Comparison of ENCODE assay signal across 11 cellular contexts in the genomic region with DNA sequence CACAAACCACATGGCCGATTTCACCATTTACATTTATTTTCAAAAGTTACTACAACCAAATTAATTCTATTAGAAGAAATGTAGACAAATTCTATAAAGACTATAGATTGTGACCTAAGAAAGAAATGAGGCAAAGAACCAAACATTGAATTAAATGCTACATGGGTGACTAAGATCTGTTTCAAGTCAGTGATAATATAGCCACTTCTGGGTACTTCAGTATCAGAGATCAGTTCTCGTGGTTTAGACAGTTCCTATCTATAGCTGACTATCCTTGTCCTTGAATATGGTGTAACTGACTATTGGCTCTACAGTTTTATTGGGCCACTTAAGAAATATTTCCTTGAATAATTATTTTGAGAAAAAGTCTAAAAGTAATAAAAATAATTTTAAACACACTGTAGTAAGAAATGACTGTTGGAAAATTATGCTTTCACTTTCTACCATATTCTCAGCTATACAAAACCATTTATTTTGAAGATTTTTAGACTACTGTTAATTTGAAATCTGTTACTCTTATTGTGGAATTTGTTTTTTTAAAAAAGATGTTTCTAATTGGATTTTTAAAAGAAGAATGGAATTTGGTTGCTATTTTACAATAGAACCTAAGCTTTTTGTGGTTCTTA. TPM values are rescaled to one million over a fixed set of nuclear protein-coding genes. Genes with fewer than 3 reads are reported as not detected.
DNase-seq lines count a peak whose midpoint lies in the region; ATAC-seq and TF ChIP-seq lines count a peak whose summit lies in the region.
"Had no signal": no experiment of that assay in that cellular context is flagged by ENCODE, and none has a peak within 500 bp of the region (broad histone marks: within the 10 kb centered on the region; RNA-seq: fewer than 3 reads in every experiment).

No MANE protein-coding gene starts in this region.

- H3K18ac ChIP-seq in mesenchymal stem cell (ENCODE audit: low read depth in 1 of 2, low read length in 2 of 2) = no peak overlapping the region

- no peak overlapping the region for H4K8ac ChIP-seq in mesenchymal stem cell (ENCODE audit: low read length)

- no peak overlapping the region for H2BK12ac ChIP-seq in mesenchymal stem cell (ENCODE audit: low read length in 2 of 2)

- H2AK5ac ChIP-seq in mesenchymal stem cell (ENCODE audit: low read length, severe bottlenecking) = no peak overlapping the region

- no peak overlapping the region for H2AFZ ChIP-seq in mesenchymal stem cell (ENCODE audit: low read depth, low read length)

- no peak overlapping the region for H3K14ac ChIP-seq in mesenchymal stem cell (ENCODE audit: low read length in 2 of 2)

- ATAC-seq in HG02642 (IDR thresholded peaks at IDR 0.05; ENCODE audit: poor library complexity, unreplicated experiment) (peak; percentile 75), mucosa of descending colon (no peak)
- ATAC-seq: HepG2 had no signal

- intact Hi-C loops in mucosa of descending colon (cut with DNase I, micrococcal nuclease) (no loop called here), head of caudate nucleus (cut with DNase I) (no loop called here)

- no peak overlapping the region for H3K23ac ChIP-seq in mesenchymal stem cell (ENCODE audit: low read length in 2 of 2)

- H3K36me3 ChIP-seq in mesenchymal stem cell (ENCODE audit: control insufficient read depth in 1 of 2, insufficient read depth in 2 of 2, low read depth in 1 of 2, low read length in 2 of 2) = peaks cover 0 to 34% of the 10 kb centered on the region in 2 experiments
- H3K36me3 ChIP-seq in mucosa of descending colon (ENCODE audit: low read depth) = no peaks in the 10 kb centered on the region

- 0 out of 2 replicates have a peak overlapping the region, but pooled peaks have one; percentile 11 for H3K27ac ChIP-seq in HL-60 (replicated peaks)
- no peak overlapping the region for H3K27ac ChIP-seq in mesenchymal stem cell (ENCODE audit: low read length, poor library complexity, severe bottlenecking)
- H3K27ac ChIP-seq: neutrophil had no signal

- peaks cover 1% of the 10 kb centered on the region for H3K79me1 ChIP-seq in mesenchymal stem cell (replicated peaks; ENCODE audit: low read length, poor library complexity, severe bottlenecking)

- no peak overlapping the region for H3K4me3 ChIP-seq in HL-60 (replicated peaks; ENCODE audit: insufficient read depth, low read length)
- H3K4me3 ChIP-seq in mesenchymal stem cell (ENCODE audit: insufficient read depth in 1 of 2, low read depth in 1 of 2, low read length in 2 of 2) = no peak overlapping the region
- H3K4me3 ChIP-seq in mucosa of descending colon = no peak overlapping the region
- H3K4me3 ChIP-seq: heart right ventricle had no signal

- no peak overlapping the region for H3K4me2 ChIP-seq in mesenchymal stem cell (ENCODE audit: low read length, poor library complexity, severe bottlenecking)

- H2BK15ac ChIP-seq in mesenchymal stem cell (ENCODE audit: low read depth, poor library complexity, severe bottlenecking) = no peak overlapping the region

- H4K91ac ChIP-seq in mesenchymal stem cell (ENCODE audit: low read length) = no peak overlapping the region

- H3K9me3 ChIP-seq in mesenchymal stem cell (ENCODE audit: control insufficient read depth, low read length) = no peaks in the 10 kb centered on the region
- no peaks in the 10 kb centered on the region for H3K9me3 ChIP-seq in mucosa of descending colon
- H3K9me3 ChIP-seq: heart right ventricle, neutrophil had no signal

- no peak overlapping the region for H2BK120ac ChIP-seq in mesenchymal stem cell (ENCODE audit: low read depth, low read length)

- H3K27me3 ChIP-seq in HL-60 (ENCODE audit: insufficient read depth, poor library complexity, severe bottlenecking) = no peaks in the 10 kb centered on the region
- H3K27me3 ChIP-seq in mesenchymal stem cell (ENCODE audit: control insufficient read depth in 1 of 2, insufficient read depth in 1 of 2, low read length in 2 of 2) = no peaks in the 10 kb centered on the region
- H3K27me3 ChIP-seq: heart right ventricle, neutrophil had no signal

- no peak overlapping the region for H3K4ac ChIP-seq in mesenchymal stem cell (ENCODE audit: low read depth in 1 of 2, low read length in 2 of 2)

- TF ChIP-seq CTCF in HL-60 (IDR thresholded peaks at IDR 0.05; ENCODE audit: insufficient read depth, low read length) = no peak
- no peak for TF ChIP-seq CTCF in mucosa of descending colon (IDR thresholded peaks at IDR 0.05)

- 100% methylated on average over 1 of the region's 2 CpGs for WGBS in mesenchymal stem cell

- DNase-seq in SIG-M5 treated with dmso at 0.1 percent for 504 hours (lab: John Stamatoyannopoulos, UW; ENCODE audit: unreplicated experiment) (peak; percentile 27), SIG-M5 (lab: John Stamatoyannopoulos, UW) (no peak), HL-60 (ENCODE audit: low read depth in 1 of 2, low spot score in 1 of 2) (no peak), mesenchymal stem cell (peak; percentile 18), mucosa of descending colon (no peak), NCI-H1694 treated with DMSO at 0.1 percent for 48 hours (lab: John Stamatoyannopoulos, UW) (no peak), head of caudate nucleus (no peak)
- DNase-seq: heart right ventricle had no signal

- H3K4me1 ChIP-seq in mesenchymal stem cell (ENCODE audit: control insufficient read depth, insufficient read depth, low read depth, low read length) (no peaks in the 10 kb centered on the region), mucosa of descending colon (ENCODE audit: low read depth) (no peaks in the 10 kb centered on the region)

- H3K9ac ChIP-seq in mesenchymal stem cell (ENCODE audit: low read length) = no peak overlapping the region

- no peak overlapping the region for H2BK5ac ChIP-seq in mesenchymal stem cell (ENCODE audit: low read depth, low read length, poor library complexity, severe bottlenecking)

RNA-seq across cellular contexts. Expression of a gene that starts 14.1 kb away (rescaled TPM):
- 0.98 TPM for polyA plus RNA-seq in mesenchymal stem cell (2013, experiment 1 of 2)
- 0.77 TPM for polyA plus RNA-seq in mesenchymal stem cell (2013, experiment 2 of 2)
- 1 to 10 TPM; 2.1 to 2.7 (median 2.4) TPM for total RNA-seq in mucosa of descending colon

Comparison
In these comparisons a context has a peak if more than half of its experiments do, and no peak if none do; other contexts are left out.
1. DNase-seq: peak in SIG-M5 treated with dmso at 0.1 percent for 504 hours (single experiment) and mesenchymal stem cell (single experiment); none in SIG-M5 (single experiment), HL-60 (0 of 2), mucosa of descending colon (0 of 3), NCI-H1694 treated with DMSO at 0.1 percent for 48 hours (single experiment) and head of caudate nucleus (0 of 42).